ENCODE assay signal across 9 cellular contexts in genomic region chr1:170967042-170967910, GRCh38. TPM values are rescaled to one million over a fixed set of nuclear protein-coding genes. Genes with fewer than 3 reads are reported as not detected.
DNase-seq lines count a peak whose midpoint lies in the region; ATAC-seq, FAIRE-seq and TF ChIP-seq lines count a peak whose summit lies in the region.
"Had no signal": no experiment of that assay in that cellular context is flagged by ENCODE, and none has a peak within 500 bp of the region (broad histone marks: within the 10 kb centered on the region; RNA-seq: fewer than 3 reads in every experiment).

No MANE protein-coding gene starts in this region.

- H3K9me3 ChIP-seq in K562 (replicated peaks; ENCODE audit: control insufficient read depth, insufficient read depth, low read depth, low read length) (0 out of 2 replicates have a peak, but pooled peaks cover 2% of the 10 kb centered on the region), tibial nerve (no peaks in the 10 kb centered on the region)

- ATAC-seq in K562, result no peak

- TF ChIP-seq CTCF in K562 (IDR thresholded peaks at IDR 0.05 in 2 of 3, conservative IDR thresholded peaks at IDR 0.05 in 1 of 3; ENCODE audit: insufficient read depth in 2 of 3, low read depth in 1 of 3, low read length in 3 of 3), result peak in 2 of 3 experiments; percentile 18 to 22; a peak in 1 of 6 replicates
- peak; percentile 37 to 68 (median 57) for TF ChIP-seq CTCF in tibial nerve (IDR thresholded peaks at IDR 0.05)

- H2AFZ ChIP-seq in K562 (ENCODE audit: low read depth, low read length), result no peak overlapping the region

- H3K9me1 ChIP-seq in K562 (ENCODE audit: control insufficient read depth, insufficient read depth, low read length), result no peaks in the 10 kb centered on the region

- BruUV-seq in K562 (replicated peaks; lab: Mats Ljungman, UMichigan), result no TSS peak

- TF ChIP-seq RAD21 in K562 (CRISPR knock-in tag; conservative IDR thresholded peaks at IDR 0.05 in 1 of 2, IDR thresholded peaks at IDR 0.05 in 1 of 2), result peak in 1 of 2 experiments; percentile 39; a peak in 2 of 4 replicates

- no peak for TF ChIP-seq EP300 in K562 (IDR thresholded peaks at IDR 0.05; ENCODE audit: low read length)
- TF ChIP-seq EP300 in tibial nerve (IDR thresholded peaks at IDR 0.05), result no peak

- CTCF ChIA-PET in K562 (lab: Yijun Ruan, JAX; ENCODE audit: low intra/inter-chr PET ratio), result no interaction called here

- H3K4me3 ChIP-seq in K562 (no peak overlapping the region), tibial nerve (no peak overlapping the region)

- no peak overlapping the region for H3K9ac ChIP-seq in K562 (ENCODE audit: insufficient read depth in 1 of 2, low read depth in 2 of 2, low read length in 2 of 2)

- intact Hi-C loops in K562 (cut with micrococcal nuclease), result no loop called here

- H3K36me3 ChIP-seq in K562 (ENCODE audit: control insufficient read depth, insufficient read depth, low read length) (no peaks in the 10 kb centered on the region), tibial nerve (no peaks in the 10 kb centered on the region)

- H3K27ac ChIP-seq in K562 (ENCODE audit: extremely low read depth, low read depth, low read length), result no peak overlapping the region
- no peak overlapping the region for H3K27ac ChIP-seq in tibial nerve

- FAIRE-seq in K562 (lab: Jason Lieb, UNC), result no peak

- no peak overlapping the region for H3K4me2 ChIP-seq in K562 (ENCODE audit: insufficient read depth, low read length)

- H4K20me1 ChIP-seq in K562 (replicated peaks; ENCODE audit: control insufficient read depth, insufficient read depth, low read length), result no peaks in the 10 kb centered on the region

- TF ChIP-seq POLR2A in K562 (conservative IDR thresholded peaks at IDR 0.05) (no peak), tibial nerve (IDR thresholded peaks at IDR 0.05) (no peak)

- no peaks in the 10 kb centered on the region for H3K79me2 ChIP-seq in K562 (ENCODE audit: control insufficient read depth, insufficient read depth, low read length)

- WGBS in K562 (ENCODE audit: insufficient coverage, low coverage, missing lambda C conversion rate), result 0% methylated on average over 5 of the region's 5 CpGs
- 24 to 26% methylated on average over 5 of the region's 5 CpGs for WGBS in tibial nerve, 2 donors

- POLR2A ChIA-PET in K562 (lab: Yijun Ruan, JAX), result no interaction called here

- H3K27me3 ChIP-seq in K562 (ENCODE audit: control insufficient read depth in 2 of 2, insufficient read depth in 2 of 2, low read length in 2 of 2) (no peaks in the 10 kb centered on the region), tibial nerve (no peaks in the 10 kb centered on the region)

- DNase-seq in NCI-H2107 treated with DMSO at 0.1 percent for 48 hours (lab: John Stamatoyannopoulos, UW; ENCODE audit: unreplicated experiment) (peak; percentile 47), NCI-H2107 (lab: John Stamatoyannopoulos, UW) (no peak), HCEC 1CT (peak; percentile 50), NCI-H1105 (lab: John Stamatoyannopoulos, UW) (peak; percentile 25), K562 (ENCODE audit: extremely low read depth in 1 of 4, low spot score in 3 of 4) (peak in 1 of 4 experiments; percentile 2), iris pigment epithelial cell (ENCODE audit: low read depth) (peak; percentile 65), tibial nerve (ENCODE audit: low spot score in 2 of 2) (peak in 1 of 2 donors; percentile 24)
- no peak for DNase-seq in activated CD4-positive, alpha-beta T cell treated with anti-CD3 and anti-CD28 coated beads, Interleukin-2, amount 50 U/mL, for 1 hour

- H3K4me1 ChIP-seq in K562 (replicated peaks in 1 of 2; ENCODE audit: control insufficient read depth in 2 of 2, insufficient read depth in 2 of 2, low read length in 2 of 2) (no peaks in the 10 kb centered on the region), tibial nerve (peaks cover 0 to 4% (median 0%) of the 10 kb centered on the region in 4 donors)

- in situ Hi-C loops in K562 (cut with MboI), result no loop called here

TF ChIP-seq in K562, 482 proteins besides CTCF, POLR2A, EP300 and RAD21:
- TF ChIP-seq NBN (IDR thresholded peaks at IDR 0.05; ENCODE audit: low read depth) (no peak), MIER1 (IDR thresholded peaks at IDR 0.05; ENCODE audit: low read depth) (no peak), SETDB1 (IDR thresholded peaks at IDR 0.05; ENCODE audit: low read length) (no peak), KDM4B (IDR thresholded peaks at IDR 0.05; ENCODE audit: borderline replicate concordance in 2 of 2, low read depth in 1 of 2) (no peak)

RNA-seq across cellular contexts. Expression of gene MROH9, which starts 31.9 kb away (rescaled TPM):
- not detected in 2 replicates for total RNA-seq in K562 (2011; cell fraction: chromatin; rRNA removed; ENCODE audit: low replicate concordance)
- not detected in 2 replicates for total RNA-seq in K562 (2011; cell fraction: nucleolus; rRNA removed)
- total RNA-seq in K562 (2011; cell fraction: nucleoplasm; rRNA removed), result not detected in 2 replicates
- not detected in 2 replicates for total RNA-seq in K562 (2014; rRNA removed)
- total RNA-seq in K562 (2014; rRNA removed; fragmentation: Illumina TruSeq; extraction: Trizol), result not detected in 2 replicates
- total RNA-seq in K562 (2015; rRNA removed; fragmentation: Illumina TruSeq; extraction: Trizol), result not detected in 2 replicates
- total RNA-seq in K562 (2021), result not detected in 2 replicates
- polyA plus RNA-seq in K562 (2011; rRNA removed), result not detected in 2 replicates
- not detected in 2 replicates for polyA plus RNA-seq in K562 (2011; cell fraction: cytosol; rRNA removed)
- not detected in 2 replicates for polyA plus RNA-seq in K562 (2011; cell fraction: nucleus; rRNA removed)
- not detected in 2 replicates for polyA plus RNA-seq in K562 (2012)
- polyA plus RNA-seq in K562 (2014; fragmentation: Illumina TruSeq; extraction: Trizol), result not detected in 2 replicates
- polyA plus RNA-seq in K562 (2014; fragmentation: Nextera tagmentation; extraction: Ambion mirVana), result not detected
- polyA plus RNA-seq in K562 (2014; rRNA removed), result not detected in 2 replicates
- not detected in 2 replicates for polyA minus RNA-seq in K562 (2011; rRNA and poly(A)+ RNA removed)
- not detected in 2 replicates for polyA minus RNA-seq in K562 (2011; cell fraction: cytosol; rRNA and poly(A)+ RNA removed)
- polyA minus RNA-seq in K562 (2011; cell fraction: nucleus; rRNA and poly(A)+ RNA removed), result not detected in 2 replicates
- total RNA-seq in tibial nerve, result 1 to 10 TPM in 1 of 4 donors, not detected in 3; 3.9 TPM
- polyA plus RNA-seq: adipose tissue had no signal

Comparison
In these comparisons a context has a peak if more than half of its experiments do, and no peak if none do; other contexts are left out.
1. DNase-seq: peak in NCI-H2107 treated with DMSO at 0.1 percent for 48 hours (single experiment), HCEC 1CT (single experiment), NCI-H1105 (single experiment) and iris pigment epithelial cell (single experiment); none in NCI-H2107 (single experiment) and activated CD4-positive, alpha-beta T cell treated with anti-CD3 and anti-CD28 coated beads, Interleukin-2, amount 50 U/mL, for 1 hour (single experiment).